In genomic region chr15:22873204-22873701, GRCh38 we compare ENCODE assay signal across 11 cellular contexts. TPM values are rescaled to one million over a fixed set of nuclear protein-coding genes. Genes with fewer than 3 reads are reported as not detected.
DNase-seq lines count a peak whose midpoint lies in the region; ATAC-seq and TF ChIP-seq lines count a peak whose summit lies in the region.
"Had no signal": no experiment of that assay in that cellular context is flagged by ENCODE, and none has a peak within 500 bp of the region (broad histone marks: within the 10 kb centered on the region; RNA-seq: fewer than 3 reads in every experiment).

No MANE protein-coding gene starts in this region.

- H3K27me3 ChIP-seq in HUES48 (ENCODE audit: control insufficient read depth, insufficient read depth, low read length) = no peaks in the 10 kb centered on the region
- no peaks in the 10 kb centered on the region for H3K27me3 ChIP-seq in endodermal cell (ENCODE audit: control insufficient read depth, insufficient read depth, low read length, poor library complexity, severe bottlenecking)

- H3K36me3 ChIP-seq in HUES48 (ENCODE audit: control insufficient read depth, insufficient read depth, low read length) = peaks cover 71% of the 10 kb centered on the region
- peaks cover 92% of the 10 kb centered on the region for H3K36me3 ChIP-seq in endodermal cell (ENCODE audit: control insufficient read depth, insufficient read depth, low read length)

- H3K9me3 Mint-ChIP-seq in endodermal cell (no peaks in the 10 kb centered on the region), mesothelial cell of epicardium (peaks cover 4% of the 10 kb centered on the region)

- H3K4me3 ChIP-seq in HUES48 (ENCODE audit: low read depth, low read length) = no peak overlapping the region
- H3K4me3 ChIP-seq in endodermal cell (ENCODE audit: low read length) = no peak overlapping the region

- H3K4me1 ChIP-seq in HUES48 (ENCODE audit: control insufficient read depth, insufficient read depth, low read length) (peaks cover 4% of the 10 kb centered on the region), endodermal cell (ENCODE audit: control insufficient read depth, insufficient read depth, low read length) (no peaks in the 10 kb centered on the region)

- peak overlapping the region; percentile 76 for H3K27ac ChIP-seq in HUES48 (ENCODE audit: low read depth, low read length)
- H3K27ac ChIP-seq in endodermal cell (ENCODE audit: low read depth, low read length) = peak overlapping the region; percentile 9
- H3K27ac ChIP-seq: HL-60 had no signal

- no peak for ATAC-seq in HG02642 (IDR thresholded peaks at IDR 0.05; ENCODE audit: poor library complexity, unreplicated experiment)

- DNase-seq in AG08396 (ENCODE audit: low spot score) (peak; percentile 58), endodermal cell (peak; percentile 76), mesothelial cell of epicardium (ENCODE audit: low spot score in 2 of 2, unreplicated experiment in 2 of 2) (no peak), NCI-H345 treated with DMSO at 0.1 percent for 48 hours (lab: John Stamatoyannopoulos, UW; ENCODE audit: unreplicated experiment) (no peak), KBM-7 (no peak), NCI-H2029 treated with DMSO at 0.1 percent for 48 hours (lab: John Stamatoyannopoulos, UW) (no peak)
- DNase-seq: CD4-positive, CD25-positive, alpha-beta regulatory T cell; T-helper 9 cell had no signal

- peaks cover 87% of the 10 kb centered on the region for H3K36me3 Mint-ChIP-seq in endodermal cell (ENCODE audit: low read depth)
- peaks cover 77% of the 10 kb centered on the region for H3K36me3 Mint-ChIP-seq in mesothelial cell of epicardium

- in situ Hi-C loops in KBM-7 (cut with MboI; ENCODE audit: low pct_unique_long_range_greater_than_20kb, low sequenced_read_pairs) = no loop called here

- TF ChIP-seq CTCF in endodermal cell (conservative IDR thresholded peaks at IDR 0.05) (no peak), mesothelial cell of epicardium (IDR thresholded peaks at IDR 0.05; ENCODE audit: unreplicated experiment) (no peak)

- H3K27ac Mint-ChIP-seq in endodermal cell (peak overlapping the region; percentile 87), mesothelial cell of epicardium (peak overlapping the region; percentile 68)
- H3K27ac Mint-ChIP-seq: CD4-positive, CD25-positive, alpha-beta regulatory T cell had no signal

- H3K9me3 ChIP-seq in HUES48 (ENCODE audit: control insufficient read depth, insufficient read depth, low read length) (no peaks in the 10 kb centered on the region), endodermal cell (ENCODE audit: control insufficient read depth, low read length) (peaks cover 11% of the 10 kb centered on the region)

- H3K4me1 Mint-ChIP-seq in endodermal cell (peaks cover 4% of the 10 kb centered on the region), mesothelial cell of epicardium (no peaks in the 10 kb centered on the region)
- H3K4me1 Mint-ChIP-seq: CD4-positive, CD25-positive, alpha-beta regulatory T cell had no signal

- H3K4me3 Mint-ChIP-seq in endodermal cell = no peak overlapping the region
- no peak overlapping the region for H3K4me3 Mint-ChIP-seq in mesothelial cell of epicardium
- H3K4me3 Mint-ChIP-seq: CD4-positive, CD25-positive, alpha-beta regulatory T cell had no signal

- H3K27me3 Mint-ChIP-seq in endodermal cell (ENCODE audit: insufficient read depth) = no peaks in the 10 kb centered on the region
- no peaks in the 10 kb centered on the region for H3K27me3 Mint-ChIP-seq in mesothelial cell of epicardium (ENCODE audit: low read depth)
- H3K27me3 Mint-ChIP-seq: CD4-positive, CD25-positive, alpha-beta regulatory T cell had no signal

- H3K9ac ChIP-seq in HUES48 (ENCODE audit: low read depth, low read length) = no peak overlapping the region
- no peak overlapping the region for H3K9ac ChIP-seq in endodermal cell (ENCODE audit: extremely low read depth, low read length, poor library complexity, severe bottlenecking)

- WGBS in endodermal cell (ENCODE audit: insufficient coverage in 1 of 2, insufficient read length in 1 of 2), 2 experiments = 76 to 84% methylated on average over 8 to 15 of the region's 15 CpGs

RNA-seq across cellular contexts. Expression of gene NIPA2, which starts 34.8 kb away (rescaled TPM):
- total RNA-seq in endodermal cell (10 to 100 TPM; 57.0 to 58.3 TPM), mesothelial cell of epicardium (36.5 to 37.7 TPM (median 37.4 TPM) in 3 replicates)
- polyA plus RNA-seq in endodermal cell (2013, experiment 1 of 2) = 48.5 TPM
- polyA plus RNA-seq in endodermal cell (2013, experiment 2 of 2) = 43.7 TPM

Comparison
In these comparisons a context has a peak if more than half of its experiments do, and no peak if none do; other contexts are left out.
1. DNase-seq: peak in AG08396 (single experiment) and endodermal cell (single experiment); none in mesothelial cell of epicardium (0 of 2), NCI-H345 treated with DMSO at 0.1 percent for 48 hours (single experiment), KBM-7 (single experiment) and NCI-H2029 treated with DMSO at 0.1 percent for 48 hours (single experiment).